ENCODE assay signal across 1 cellular context in genomic region chr13:32315255-32316029, GRCh38.
TF ChIP-seq lines count a peak whose summit lies in the region.

Gene BRCA2, plus strand, starts transcription at chr13:32315508. Its CDS starts 953 bp downstream, at chr13:32316461.
Gene ZAR1L, minus strand, starts transcription at chr13:32315363. Its CDS starts 3,438 bp downstream, at chr13:32311925.

TF ChIP-seq in GM12878, 131 proteins besides CTCF, POLR2A, EP300 and RAD21 (continued from another document and continues in another):
- TF ChIP-seq BCL3 (IDR thresholded peaks at IDR 0.05; ENCODE audit: borderline replicate concordance, insufficient read depth, low read depth, low read length, poor library complexity, severe bottlenecking) = no peak
- TF ChIP-seq BHLHE40 (IDR thresholded peaks at IDR 0.05; ENCODE audit: borderline replicate concordance in 1 of 2, low read depth in 2 of 2, low read length in 1 of 2) = peak; percentile 75 to 94; a peak in 3 of 4 replicates
- TF ChIP-seq FOXM1 (IDR thresholded peaks at IDR 0.05; ENCODE audit: low read depth, low read length) = peak; percentile 22; the same call in 1 of the 2 replicates
- TF ChIP-seq CHD1 (IDR thresholded peaks at IDR 0.05; ENCODE audit: low read depth, low read length) = peak; percentile 66; the same call in 1 of the 2 replicates
- TF ChIP-seq E2F8 (IDR thresholded peaks at IDR 0.05; ENCODE audit: low read depth, partially characterized antibody) = peak; percentile 22
- TF ChIP-seq ZNF207 (IDR thresholded peaks at IDR 0.05; ENCODE audit: borderline replicate concordance) = peak; percentile 85
- no peak for TF ChIP-seq SREBF1 (IDR thresholded peaks at IDR 0.05; ENCODE audit: low read length)
- TF ChIP-seq GATAD2B (conservative IDR thresholded peaks at IDR 0.05; ENCODE audit: low read depth) = peak; percentile 93
- peak; percentile 95 for TF ChIP-seq USF2 (IDR thresholded peaks at IDR 0.05; ENCODE audit: borderline replicate concordance, low read depth, low read length)
- peak; percentile 80 for TF ChIP-seq ELK1 (IDR thresholded peaks at IDR 0.05; ENCODE audit: low read depth, low read length)
- TF ChIP-seq ZBTB40 (IDR thresholded peaks at IDR 0.05; ENCODE audit: borderline replicate concordance) = peak; percentile 45; the same call in 1 of the 2 replicates
- no peak for TF ChIP-seq BRCA1 (IDR thresholded peaks at IDR 0.05; ENCODE audit: low read depth, low read length)
- peak; percentile 43 for TF ChIP-seq IKZF1 (conservative IDR thresholded peaks at IDR 0.05)
- TF ChIP-seq ZNF384 (IDR thresholded peaks at IDR 0.05; ENCODE audit: borderline replicate concordance, low read depth, low read length) = no peak
- peak; percentile 99 for TF ChIP-seq USF1 (IDR thresholded peaks at IDR 0.05; ENCODE audit: borderline replicate concordance, extremely low read length, insufficient read depth, low read depth, low read length)
- no peak for TF ChIP-seq HDAC2 (IDR thresholded peaks at IDR 0.05)
- TF ChIP-seq MAX (IDR thresholded peaks at IDR 0.05; ENCODE audit: low read depth, low read length) = peak; percentile 97
- no peak for TF ChIP-seq SUPT20H (IDR thresholded peaks at IDR 0.05; ENCODE audit: borderline replicate concordance, control insufficient read depth, low read depth, low read length)
- no peak for TF ChIP-seq BCL11A (IDR thresholded peaks at IDR 0.05; ENCODE audit: low read depth, low read length)
- peak; percentile 58; the same call in 1 of the 2 replicates for TF ChIP-seq HCFC1 (IDR thresholded peaks at IDR 0.05; ENCODE audit: low read length)
- TF ChIP-seq NBN (IDR thresholded peaks at IDR 0.05) = peak; percentile 73
- peak; percentile 89 for TF ChIP-seq ATF7 (IDR thresholded peaks at IDR 0.05; ENCODE audit: low read depth)
- TF ChIP-seq ATF3 (IDR thresholded peaks at IDR 0.05; ENCODE audit: borderline replicate concordance, extremely low read depth, low read depth, low read length) = peak; percentile 92
- peak; percentile 94; the same call in 1 of the 2 replicates for TF ChIP-seq RB1 (IDR thresholded peaks at IDR 0.05; ENCODE audit: borderline replicate concordance)
- peak; percentile 16 to 94; a peak in 1 of 3 replicates for TF ChIP-seq EGR1 (IDR thresholded peaks at IDR 0.05; ENCODE audit: borderline replicate concordance in 1 of 2, low read depth in 2 of 2, low read length in 2 of 2)
- peak; percentile 91; the same call in 1 of the 2 replicates for TF ChIP-seq LARP7 (IDR thresholded peaks at IDR 0.05)
- TF ChIP-seq SREBF2 (IDR thresholded peaks at IDR 0.05; ENCODE audit: low read length) = peak; percentile 27; the same call in 1 of the 2 replicates
- TF ChIP-seq IRF4 (IDR thresholded peaks at IDR 0.05; ENCODE audit: low read depth, low read length) = peak; percentile 60; the same call in 1 of the 2 replicates
- peak; percentile 41 for TF ChIP-seq MEF2B (IDR thresholded peaks at IDR 0.05; ENCODE audit: partially characterized antibody, poor library complexity, severe bottlenecking)
- peak; percentile 95 for TF ChIP-seq CREM (IDR thresholded peaks at IDR 0.05; ENCODE audit: low read depth)
- TF ChIP-seq PAX5 (IDR thresholded peaks at IDR 0.05; ENCODE audit: borderline replicate concordance, low read depth, low read length) = peak; percentile 72; the same call in 1 of the 2 replicates
- peak; percentile 27; the same call in 1 of the 2 replicates for TF ChIP-seq HDGF (IDR thresholded peaks at IDR 0.05)
- peak; percentile 16 for TF ChIP-seq PBX3 (IDR thresholded peaks at IDR 0.05; ENCODE audit: insufficient replicate concordance, low read depth, low read length)
- peak; percentile 99 for TF ChIP-seq NKRF (conservative IDR thresholded peaks at IDR 0.05)
- TF ChIP-seq CBX5 (IDR thresholded peaks at IDR 0.05; ENCODE audit: low read depth) = 0 out of 2 replicates have a peak, but pooled peaks have one; percentile 27
- TF ChIP-seq KDM1A (IDR thresholded peaks at IDR 0.05; ENCODE audit: borderline replicate concordance) = no peak
- 0 out of 2 replicates have a peak, but pooled peaks have one; percentile 6 for TF ChIP-seq JUND (IDR thresholded peaks at IDR 0.05; ENCODE audit: low read depth, low read length)
- peak; percentile 19 for TF ChIP-seq SP1 (IDR thresholded peaks at IDR 0.05; ENCODE audit: low read depth, low read length)
- no peak for TF ChIP-seq GABPA (IDR thresholded peaks at IDR 0.05; ENCODE audit: low read depth)
- TF ChIP-seq EED (IDR thresholded peaks at IDR 0.05; ENCODE audit: low read depth) = peak; percentile 55
- no peak for TF ChIP-seq SKIL (IDR thresholded peaks at IDR 0.05; ENCODE audit: low read depth, poor library complexity, severe bottlenecking)
- TF ChIP-seq SMARCA5 (IDR thresholded peaks at IDR 0.05) = no peak; the same call in 1 of the 2 replicates
